Comparison of ENCODE assay signal across 17 cellular contexts in the genomic region with DNA sequence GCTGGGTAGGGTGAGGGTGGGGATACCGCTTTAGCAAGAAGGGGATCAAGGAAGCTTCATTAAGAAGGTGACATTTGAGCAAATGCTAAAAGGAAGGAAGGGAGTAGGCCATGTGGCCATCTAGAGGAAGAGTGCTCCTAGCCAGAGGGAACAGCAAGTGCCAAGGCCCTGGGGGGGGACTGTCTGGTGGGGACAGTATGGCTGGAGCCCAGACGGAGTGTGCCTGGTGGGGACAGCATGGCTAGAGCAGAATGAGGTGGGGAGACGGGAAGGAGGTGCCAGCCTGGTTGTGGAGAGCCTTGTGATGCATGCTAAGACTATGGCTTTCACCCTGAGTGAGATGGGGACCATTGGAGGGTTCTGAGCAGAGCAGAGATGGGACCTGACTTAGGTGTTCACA. TPM values are rescaled to one million over a fixed set of nuclear protein-coding genes. Genes with fewer than 3 reads are reported as not detected.
DNase-seq lines count a peak whose midpoint lies in the region; ATAC-seq, FAIRE-seq and TF ChIP-seq lines count a peak whose summit lies in the region.
"Had no signal": no experiment of that assay in that cellular context is flagged by ENCODE, and none has a peak within 500 bp of the region (broad histone marks: within the 10 kb centered on the region; RNA-seq: fewer than 3 reads in every experiment).

No MANE protein-coding gene starts in this region.

- no peak overlapping the region for H2AFZ ChIP-seq in SK-N-SH (ENCODE audit: low read depth)
- H2AFZ ChIP-seq: PC-9 had no signal

- POLR2A ChIA-PET in SK-N-SH (lab: Yijun Ruan, JAX), result interaction anchor here (1.2 kb wide), 1 partner anchor 8 kb away, joined by 5 read pairs; a partner anchor contains a TSS
- POLR2A ChIA-PET in CD8-positive, alpha-beta memory T cell (lab: Charles Lee), result interaction anchor here (9.4 kb wide), 1 partner anchor 7 kb away, joined by 111 read pairs; a partner anchor contains a TSS

- peaks cover 39 to 51% (median 47%) of the 10 kb centered on the region in 3 donors for H3K4me1 Mint-ChIP-seq in CD8-positive, alpha-beta memory T cell
- peaks cover 27% of the 10 kb centered on the region for H3K4me1 Mint-ChIP-seq in neural crest cell

- TF ChIP-seq EP300 in SK-N-SH (IDR thresholded peaks at IDR 0.05; ENCODE audit: borderline replicate concordance in 1 of 2, low read depth in 1 of 2, low read length in 1 of 2), result no peak

- H3K36me3 ChIP-seq in SK-N-SH (replicated peaks in 1 of 2; ENCODE audit: control insufficient read depth in 1 of 2, insufficient read depth in 2 of 2, low read length in 1 of 2) (no peaks in the 10 kb centered on the region), kidney (ENCODE audit: control insufficient read depth in 1 of 2, insufficient read depth in 2 of 2, low read length in 2 of 2) (no peaks in the 10 kb centered on the region)
- H3K36me3 ChIP-seq in CD8-positive, alpha-beta memory T cell (ENCODE audit: insufficient read depth, low read length), result no peaks in the 10 kb centered on the region
- H3K36me3 ChIP-seq: thyroid gland had no signal

- TF ChIP-seq POLR2A in erythroblast (IDR thresholded peaks at IDR 0.05; ENCODE audit: low read length), result no peak

- H3K9ac ChIP-seq in SK-N-SH (no peak overlapping the region), kidney (ENCODE audit: low read length in 2 of 2) (no peak overlapping the region)

- H3K9me2 ChIP-seq in SK-N-SH, result no peaks in the 10 kb centered on the region

- FAIRE-seq in kidney (lab: Jason Lieb, UNC), result no peak

- peaks cover 0 to 4% (median 0%) of the 10 kb centered on the region in 5 donors for H3K9me3 Mint-ChIP-seq in CD8-positive, alpha-beta memory T cell
- H3K9me3 Mint-ChIP-seq in activated naive CD4-positive, alpha-beta T cell treated with anti-CD3 and anti-CD28 coated beads, Interleukin-2, amount 50 U/mL, for 72 hours, result no peaks in the 10 kb centered on the region
- H3K9me3 Mint-ChIP-seq in neural crest cell, result no peaks in the 10 kb centered on the region

- H3K4me3 Mint-ChIP-seq in CD8-positive, alpha-beta memory T cell, result peak overlapping the region; percentile 38 to 83 (median 53)
- H3K4me3 Mint-ChIP-seq in neural crest cell, result peak overlapping the region; percentile 66

- H3K4me3 ChIP-seq in SK-N-SH (ENCODE audit: low read depth in 2 of 2, low read length in 1 of 2) (no peak overlapping the region), kidney (ENCODE audit: low read length in 2 of 2) (no peak overlapping the region)
- no peak overlapping the region for H3K4me3 ChIP-seq in CD8-positive, alpha-beta memory T cell (ENCODE audit: low read length)
- H3K4me3 ChIP-seq: coronary artery, heart right ventricle, PC-9, psoas muscle, thyroid gland had no signal

- TF ChIP-seq CTCF in SK-N-SH (IDR thresholded peaks at IDR 0.05), result no peak
- TF ChIP-seq CTCF in neural crest cell (conservative IDR thresholded peaks at IDR 0.05), result no peak
- no peak for TF ChIP-seq CTCF in kidney (IDR thresholded peaks at IDR 0.05; ENCODE audit: borderline replicate concordance, extremely low read depth, insufficient read depth)

- intact Hi-C loops in kidney (cut with DNase I), result no loop called here

- H3K27me3 ChIP-seq in SK-N-SH (ENCODE audit: insufficient read depth), result no peaks in the 10 kb centered on the region
- no peaks in the 10 kb centered on the region for H3K27me3 ChIP-seq in CD8-positive, alpha-beta memory T cell (ENCODE audit: insufficient read depth, low read length, poor library complexity, severe bottlenecking)

- H3K4me1 ChIP-seq in SK-N-SH (ENCODE audit: control insufficient read depth in 1 of 2, insufficient read depth in 2 of 2, low read depth in 1 of 2, low read length in 1 of 2), result peaks cover 0 to 34% of the 10 kb centered on the region in 2 experiments; a peak in 1 of 4 replicates
- H3K4me1 ChIP-seq in CD8-positive, alpha-beta memory T cell (ENCODE audit: insufficient read depth, low read length), result peaks cover 51% of the 10 kb centered on the region
- peaks cover 3 to 18% of the 10 kb centered on the region in 2 donors for H3K4me1 ChIP-seq in kidney (ENCODE audit: control insufficient read depth in 1 of 2, insufficient read depth in 1 of 2, low read depth in 1 of 2, low read length in 2 of 2)

- peaks cover 24% of the 10 kb centered on the region for H4K20me1 ChIP-seq in SK-N-SH (ENCODE audit: insufficient read depth)

- DNase-seq in SK-N-SH (peak; percentile 10), neural crest cell (ENCODE audit: low read depth, low spot score) (no peak), kidney (no peak), erythroblast (lab: John Stamatoyannopoulos, UW) (no peak)
- no peak for DNase-seq in CD8-positive, alpha-beta memory T cell
- DNase-seq in activated naive CD4-positive, alpha-beta T cell treated with anti-CD3 and anti-CD28 coated beads, Interleukin-2, amount 50 U/mL, for 72 hours (ENCODE audit: low spot score in 2 of 2), result no peak
- DNase-seq: 8988T, NCI-H187 treated with DMSO at 0.1 percent for 48 hours, NCI-H524, PC-9, psoas muscle, thyroid gland had no signal

- peak overlapping the region; percentile 86 to 95 (median 90) for H3K27ac Mint-ChIP-seq in CD8-positive, alpha-beta memory T cell
- H3K27ac Mint-ChIP-seq in activated naive CD4-positive, alpha-beta T cell treated with anti-CD3 and anti-CD28 coated beads, Interleukin-2, amount 50 U/mL, for 72 hours, result peak overlapping the region; percentile 94 to 99
- no peak overlapping the region for H3K27ac Mint-ChIP-seq in neural crest cell (ENCODE audit: unreplicated experiment)

- no peak for ATAC-seq in SK-N-SH treated with all-trans-retinoic acid at 6 μM for 48 hours
- no peak for ATAC-seq in activated naive CD4-positive, alpha-beta T cell treated with anti-CD3 and anti-CD28 coated beads, Interleukin-2, amount 50 U/mL, for 72 hours
- ATAC-seq in GM21723 (IDR thresholded peaks at IDR 0.05; ENCODE audit: unreplicated experiment), result no peak
- ATAC-seq: esophagus mucosa, psoas muscle had no signal

- H3K4me2 ChIP-seq in SK-N-SH, result no peak overlapping the region
- H3K4me2 ChIP-seq: PC-9 had no signal

- TF ChIP-seq RAD21 in SK-N-SH (IDR thresholded peaks at IDR 0.05; ENCODE audit: low read length), result no peak

- peaks cover 0 to 14% of the 10 kb centered on the region in 2 donors for H3K27me3 Mint-ChIP-seq in CD8-positive, alpha-beta memory T cell
- peaks cover 38% of the 10 kb centered on the region for H3K27me3 Mint-ChIP-seq in neural crest cell (ENCODE audit: low read depth)

- peaks cover 8% of the 10 kb centered on the region for H3F3A ChIP-seq in SK-N-SH (replicated peaks; ENCODE audit: insufficient read depth)

- WGBS in SK-N-SH (ENCODE audit: low lambda C conversion rate), result 87% methylated on average over 3 of the region's 3 CpGs

- H3K9me3 ChIP-seq in SK-N-SH, result no peaks in the 10 kb centered on the region
- H3K9me3 ChIP-seq in CD8-positive, alpha-beta memory T cell (ENCODE audit: low read length), result no peaks in the 10 kb centered on the region
- no peaks in the 10 kb centered on the region for H3K9me3 ChIP-seq in kidney (ENCODE audit: control insufficient read depth in 1 of 2, low read length in 2 of 2)
- H3K9me3 ChIP-seq: heart right ventricle, psoas muscle, thyroid gland had no signal

- H3K27ac ChIP-seq in SK-N-SH (ENCODE audit: low read depth in 2 of 2, low read length in 1 of 2) (no peak overlapping the region), kidney (ENCODE audit: low read depth in 2 of 2, low read length in 2 of 2) (no peak overlapping the region)
- H3K27ac ChIP-seq in CD8-positive, alpha-beta memory T cell (ENCODE audit: low read depth, low read length), result no peak overlapping the region
- H3K27ac ChIP-seq: PC-9, psoas muscle, thyroid gland had no signal

- peaks cover 0 to 23% (median 2%) of the 10 kb centered on the region in 3 donors for H3K36me3 Mint-ChIP-seq in CD8-positive, alpha-beta memory T cell
- peaks cover 13 to 27% of the 10 kb centered on the region in 2 donors for H3K36me3 Mint-ChIP-seq in activated naive CD4-positive, alpha-beta T cell treated with anti-CD3 and anti-CD28 coated beads, Interleukin-2, amount 50 U/mL, for 72 hours
- peaks cover 3% of the 10 kb centered on the region for H3K36me3 Mint-ChIP-seq in neural crest cell (ENCODE audit: low read depth)

- CTCF ChIA-PET in SK-N-SH (lab: Yijun Ruan, JAX), result interaction anchor here (0.9 to 3.6 kb wide), 4 partner anchors 17 to 46 kb away, joined by 4 to 13 read pairs (median 8); a partner anchor contains a TSS
- CTCF ChIA-PET in CD8-positive, alpha-beta memory T cell (lab: Charles Lee), result interaction anchor here (1.2 to 5.6 kb wide), 5 partner anchors 9 to 152 kb away, joined by 3 to 63 read pairs (median 6); a partner anchor contains a TSS

- peaks cover 28% of the 10 kb centered on the region for H3K79me2 ChIP-seq in SK-N-SH (ENCODE audit: insufficient read depth)

RNA-seq across cellular contexts. Expression of a gene that starts 2.1 kb away (rescaled TPM):
- polyA plus RNA-seq in SK-N-SH (2012; rRNA removed) (13.5 and 25.5 TPM in 2 replicates), kidney (ENCODE audit: insufficient read depth, low read depth, low replicate concordance) (19.1 TPM)
- polyA plus RNA-seq in SK-N-SH (2012; cell fraction: cytosol; rRNA removed), result 13.0 and 21.4 TPM in 2 replicates
- 75.1 and 149 TPM in 2 replicates for polyA plus RNA-seq in SK-N-SH (2012; cell fraction: nucleus; rRNA removed)
- total RNA-seq in CD8-positive, alpha-beta memory T cell, result 100 to 1,000 TPM; 152 to 161 TPM
- polyA plus RNA-seq in CD8-positive, alpha-beta memory T cell, result 104 TPM
- 100 to 1,000 TPM in 1 of 2 donors, 10 to 100 TPM in 1; 73.4 to 126 TPM for total RNA-seq in activated naive CD4-positive, alpha-beta T cell treated with anti-CD3 and anti-CD28 coated beads, Interleukin-2, amount 50 U/mL, for 72 hours
- total RNA-seq in neural crest cell (2.2 and 3.1 TPM in 2 replicates), kidney (48.0 TPM)

RNA-seq across cellular contexts. Expression of a gene that starts 8.1 kb away (rescaled TPM):
- polyA plus RNA-seq in SK-N-SH (2012; rRNA removed), result 9.0 and 13.3 TPM in 2 replicates
- polyA plus RNA-seq in SK-N-SH (2012; cell fraction: cytosol; rRNA removed), result 9.6 and 10.5 TPM in 2 replicates
- polyA plus RNA-seq in SK-N-SH (2012; cell fraction: nucleus; rRNA removed), result 8.1 and 9.0 TPM in 2 replicates
- 1 to 10 TPM; 8.5 to 9.7 TPM for total RNA-seq in CD8-positive, alpha-beta memory T cell
- polyA plus RNA-seq in CD8-positive, alpha-beta memory T cell, result 15.4 TPM
- total RNA-seq in activated naive CD4-positive, alpha-beta T cell treated with anti-CD3 and anti-CD28 coated beads, Interleukin-2, amount 50 U/mL, for 72 hours, result 1 to 10 TPM; 4.7 to 7.8 TPM
- total RNA-seq in neural crest cell, result 11.7 and 13.8 TPM in 2 replicates
- total RNA-seq in kidney, result 12.6 TPM
- 15.7 TPM for polyA plus RNA-seq in kidney (ENCODE audit: insufficient read depth, low read depth, low replicate concordance)

RNA-seq across cellular contexts. Expression of a gene that starts 20.5 kb away (rescaled TPM):
- polyA plus RNA-seq in SK-N-SH (2012; rRNA removed) (5.1 and 5.7 TPM in 2 replicates), kidney (ENCODE audit: insufficient read depth, low read depth, low replicate concordance) (24.3 TPM)
- polyA plus RNA-seq in SK-N-SH (2012; cell fraction: cytosol; rRNA removed), result 0.85 and 1.0 TPM in 2 replicates
- 36.4 and 58.3 TPM in 2 replicates for polyA plus RNA-seq in SK-N-SH (2012; cell fraction: nucleus; rRNA removed)
- 1 to 10 TPM; 2.6 to 3.8 TPM for total RNA-seq in CD8-positive, alpha-beta memory T cell
- 3.7 TPM for polyA plus RNA-seq in CD8-positive, alpha-beta memory T cell
- total RNA-seq in activated naive CD4-positive, alpha-beta T cell treated with anti-CD3 and anti-CD28 coated beads, Interleukin-2, amount 50 U/mL, for 72 hours, result 10 to 100 TPM in 1 of 2 donors, 1 to 10 TPM in 1; 8.2 to 11.0 TPM
- total RNA-seq in neural crest cell (6.6 and 7.8 TPM in 2 replicates), kidney (9.5 TPM)

RNA-seq across cellular contexts. Expression of a gene that starts 41.4 kb away (rescaled TPM):
- 71.3 and 74.1 TPM in 2 replicates for polyA plus RNA-seq in SK-N-SH (2012; rRNA removed)
- polyA plus RNA-seq in SK-N-SH (2012; cell fraction: cytosol; rRNA removed), result 37.8 and 52.6 TPM in 2 replicates
- polyA plus RNA-seq in SK-N-SH (2012; cell fraction: nucleus; rRNA removed), result 42.1 and 45.3 TPM in 2 replicates
- 10 to 100 TPM; 48.5 to 52.3 TPM for total RNA-seq in CD8-positive, alpha-beta memory T cell
- polyA plus RNA-seq in CD8-positive, alpha-beta memory T cell, result 49.5 TPM
- total RNA-seq in activated naive CD4-positive, alpha-beta T cell treated with anti-CD3 and anti-CD28 coated beads, Interleukin-2, amount 50 U/mL, for 72 hours, result 10 to 100 TPM; 44.7 to 61.1 TPM
- total RNA-seq in neural crest cell, result 16.8 and 20.3 TPM in 2 replicates
- total RNA-seq in kidney, result 16.8 TPM
- 15.5 TPM for polyA plus RNA-seq in kidney (ENCODE audit: insufficient read depth, low read depth, low replicate concordance)

RNA-seq across cellular contexts. Expression of a gene that starts 41.8 kb away (rescaled TPM):
- polyA plus RNA-seq in SK-N-SH (2012; rRNA removed), result 16.3 and 30.9 TPM in 2 replicates
- polyA plus RNA-seq in SK-N-SH (2012; cell fraction: cytosol; rRNA removed), result 10.7 and 13.2 TPM in 2 replicates
- polyA plus RNA-seq in SK-N-SH (2012; cell fraction: nucleus; rRNA removed), result 24.9 and 25.6 TPM in 2 replicates
- 10 to 100 TPM; 18.5 to 23.5 TPM for total RNA-seq in CD8-positive, alpha-beta memory T cell
- 52.1 TPM for polyA plus RNA-seq in CD8-positive, alpha-beta memory T cell
- total RNA-seq in activated naive CD4-positive, alpha-beta T cell treated with anti-CD3 and anti-CD28 coated beads, Interleukin-2, amount 50 U/mL, for 72 hours, result 10 to 100 TPM; 19.8 to 27.2 TPM
- total RNA-seq in neural crest cell, result 6.8 and 10.3 TPM in 2 replicates
- total RNA-seq in kidney, result 30.9 TPM
- 72.2 TPM for polyA plus RNA-seq in kidney (ENCODE audit: insufficient read depth, low read depth, low replicate concordance)

Comparison
In these comparisons a context has a peak if more than half of its experiments do, and no peak if none do; other contexts are left out.
1. RNA of a gene that starts 2.1 kb away (total RNA-seq): 152 to 161 TPM in CD8-positive, alpha-beta memory T cell, 73.4 to 126 TPM in activated naive CD4-positive, alpha-beta T cell treated with anti-CD3 and anti-CD28 coated beads, Interleukin-2, amount 50 U/mL, for 72 hours and 48.0 TPM in kidney (single experiment); 2.2 to 3.1 TPM in neural crest cell; every median in the first group is over 10 times any median in the second.